8 cellular contexts compared by ENCODE assay signal in genomic region chr17:81346090-81346907, GRCh38. TPM values are rescaled to one million over a fixed set of nuclear protein-coding genes. Genes with fewer than 3 reads are reported as not detected.
DNase-seq lines count a peak whose midpoint lies in the region; ATAC-seq and TF ChIP-seq lines count a peak whose summit lies in the region.

No MANE protein-coding gene starts in this region.

- H3K27me3 ChIP-seq in psoas muscle (ENCODE audit: insufficient read depth in 3 of 3, low read length in 2 of 3), result no peaks in the 10 kb centered on the region

- H3K27ac ChIP-seq in angular gyrus (ENCODE audit: low read depth, low read length), result peak overlapping the region; percentile 72
- peak overlapping the region; percentile 95 for H3K27ac ChIP-seq in psoas muscle

- TF ChIP-seq CTCF in GM10248 (IDR thresholded peaks at IDR 0.05; ENCODE audit: control extremely low read depth, extremely low read depth, low read depth, missing control alignments) (no peak), psoas muscle (IDR thresholded peaks at IDR 0.05) (no peak)

- H3K27me3 Mint-ChIP-seq in T-helper 17 cell, result peaks cover 44% of the 10 kb centered on the region

- H3K27ac Mint-ChIP-seq in T-helper 17 cell, result peak overlapping the region; percentile 4

- H3K4me1 Mint-ChIP-seq in T-helper 17 cell, result peaks cover 14% of the 10 kb centered on the region

- CTCF ChIA-PET in GM10248 (lab: Yijun Ruan, JAX), result no interaction called here

- intact Hi-C loops in left ventricle myocardium superior (cut with micrococcal nuclease), result no loop called here
- intact Hi-C loops in psoas muscle (cut with DNase I), result loop anchor here in 1 of 2 donors (2.0 kb wide), 1 partner anchor 41 kb away; no protein-coding TSS in a partner anchor

- WGBS in psoas muscle, 3 donors, result 1 to 3% (median 2%) methylated on average over 53 to 87 of the region's 91 CpGs

- peak; percentile 86 for ATAC-seq in HG02798 (IDR thresholded peaks at IDR 0.05; ENCODE audit: poor library complexity, unreplicated experiment)
- ATAC-seq in T-helper 17 cell, result peak; percentile 97
- ATAC-seq in left ventricle myocardium superior, result peak; percentile 87
- ATAC-seq in psoas muscle, result peak; percentile 72 to 79 (median 77)

- H3K9me3 ChIP-seq in T-helper 17 cell (ENCODE audit: control insufficient read depth, low read length, poor library complexity, severe bottlenecking) (no peaks in the 10 kb centered on the region), psoas muscle (no peaks in the 10 kb centered on the region)

- DNase-seq in GM10248 (ENCODE audit: extremely low spot score), result peak; percentile 99
- DNase-seq in NCI-H1694 (lab: John Stamatoyannopoulos, UW), result peak; percentile 91
- peak; percentile 86 to 89 (median 87) for DNase-seq in T-helper 17 cell
- DNase-seq in left ventricle myocardium superior, result peak; percentile 100
- peak; percentile 99 for DNase-seq in psoas muscle
- peak; percentile 99 for DNase-seq in ureter (ENCODE audit: low spot score)

- H3K4me1 ChIP-seq in psoas muscle, result peaks cover 12% of the 10 kb centered on the region

- no peaks in the 10 kb centered on the region for H3K36me3 ChIP-seq in psoas muscle (ENCODE audit: insufficient read depth in 1 of 2, low read depth in 1 of 2)

- peak overlapping the region; percentile 63 for H3K4me3 Mint-ChIP-seq in T-helper 17 cell

- H3K4me3 ChIP-seq in psoas muscle, result peak overlapping the region; percentile 79

- H3K36me3 Mint-ChIP-seq in T-helper 17 cell (ENCODE audit: low read depth), result peaks cover 2% of the 10 kb centered on the region

- POLR2A ChIA-PET in GM10248 (lab: Yijun Ruan, JAX), result interaction anchor here (0.7 kb wide), 1 partner anchor 283 kb away, joined by 3 read pairs; no protein-coding TSS in a partner anchor

RNA-seq across cellular contexts. Expression of gene BAHCC1, which starts 49.0 kb away (rescaled TPM):
- total RNA-seq in T-helper 17 cell, result under 1 TPM; 0.22 to 0.29 TPM
- total RNA-seq in left ventricle myocardium superior, result 8.6 TPM
- 10 to 100 TPM in 1 of 4 donors, 1 to 10 TPM in 3; 6.0 to 10.7 (median 7.7) TPM for total RNA-seq in psoas muscle
- polyA plus RNA-seq in psoas muscle, result 1 to 10 TPM; 2.8 to 6.6 (median 4.1) TPM
- 23.7 TPM for total RNA-seq in ureter

RNA-seq across cellular contexts. Expression of gene SLC38A10, which starts 51.2 kb away (rescaled TPM):
- 10 to 100 TPM; 59.4 to 98.4 TPM for total RNA-seq in T-helper 17 cell
- 46.6 TPM for total RNA-seq in left ventricle myocardium superior
- 10 to 100 TPM; 16.7 to 23.9 (median 18.6) TPM for total RNA-seq in psoas muscle
- polyA plus RNA-seq in psoas muscle, result 10 to 100 TPM; 16.9 to 40.6 (median 33.0) TPM
- total RNA-seq in ureter, result 94.4 TPM

Comparison
In these comparisons a context has a peak if more than half of its experiments do, and no peak if none do; other contexts are left out.
1. Peak in every context shown above with its lines: DNase-seq, ATAC-seq, H3K4me3 ChIP-seq and H3K27ac ChIP-seq.